11 cellular contexts compared by ENCODE assay signal in genomic region chr4:82017680-82018079, GRCh38.
DNase-seq lines count a peak whose midpoint lies in the region; ATAC-seq, FAIRE-seq and TF ChIP-seq lines count a peak whose summit lies in the region.
"Had no signal": no experiment of that assay in that cellular context is flagged by ENCODE, and none has a peak within 500 bp of the region (broad histone marks: within the 10 kb centered on the region; RNA-seq: fewer than 3 reads in every experiment).

No MANE protein-coding gene starts in this region.

- H3K27me3 ChIP-seq in cardiac muscle cell (no peaks in the 10 kb centered on the region), PC-3 (ENCODE audit: low read length) (no peaks in the 10 kb centered on the region), fibroblast of lung (ENCODE audit: control insufficient read depth, insufficient read depth, low read length) (no peaks in the 10 kb centered on the region)
- H3K27me3 ChIP-seq: BLaER1 treated with 17β-estradiol and CSF1 and Interleukin-3, amounts not matched to agents 10 nM and 100 nM had no signal

- H3F3A ChIP-seq in PC-3 (ENCODE audit: low read length, unreplicated experiment): no peaks in the 10 kb centered on the region

- no peaks in the 10 kb centered on the region for H3K36me3 ChIP-seq in cardiac muscle cell
- no peaks in the 10 kb centered on the region for H3K36me3 ChIP-seq in PC-3 (ENCODE audit: low read depth, low read length)
- H3K36me3 ChIP-seq in fibroblast of lung (ENCODE audit: control insufficient read depth, insufficient read depth, low read length): no peaks in the 10 kb centered on the region
- H3K36me3 ChIP-seq: BLaER1 treated with 17β-estradiol and CSF1 and Interleukin-3, amounts not matched to agents 10 nM and 100 nM had no signal

- H3K4me2 ChIP-seq in PC-3 (ENCODE audit: low read length) (no peak overlapping the region), fibroblast of lung (ENCODE audit: extremely low read depth, insufficient read depth, low read length) (no peak overlapping the region)
- H3K4me2 ChIP-seq: BLaER1 treated with 17β-estradiol and CSF1 and Interleukin-3, amounts not matched to agents 10 nM and 100 nM had no signal

- intact Hi-C loops in left ventricle myocardium superior (cut with micrococcal nuclease) (no loop called here), PC-3 (cut with micrococcal nuclease) (no loop called here)

- POLR2A ChIA-PET in PC-3 (lab: Charles Lee; ENCODE audit: unreplicated experiment): no interaction called here

- no peaks in the 10 kb centered on the region for H4K20me1 ChIP-seq in PC-3 (ENCODE audit: low read length)
- no peaks in the 10 kb centered on the region for H4K20me1 ChIP-seq in fibroblast of lung (ENCODE audit: control insufficient read depth, extremely low read depth, insufficient read depth, low read length)
- H4K20me1 ChIP-seq: BLaER1 treated with 17β-estradiol and CSF1 and Interleukin-3, amounts not matched to agents 10 nM and 100 nM had no signal

- BruUV-seq in PC-3 (replicated peaks; lab: Mats Ljungman, UMichigan): no TSS peak

- TF ChIP-seq CTCF in cardiac muscle cell (IDR thresholded peaks at IDR 0.05; ENCODE audit: low read depth, low read length) (no peak), PC-3 (conservative IDR thresholded peaks at IDR 0.05; ENCODE audit: low read depth, low read length) (no peak), fibroblast of lung (conservative IDR thresholded peaks at IDR 0.05 in 1 of 2, IDR thresholded peaks at IDR 0.05 in 1 of 2; ENCODE audit: low read depth in 1 of 2, low read length in 2 of 2) (no peak)

- CTCF ChIA-PET in PC-3 (lab: Charles Lee): no interaction called here

- H3K27ac ChIP-seq in cardiac muscle cell (no peak overlapping the region), PC-3 (ENCODE audit: low read length) (no peak overlapping the region), fibroblast of lung (ENCODE audit: insufficient read depth, low read length) (no peak overlapping the region)
- H3K27ac ChIP-seq: BLaER1 treated with 17β-estradiol and CSF1 and Interleukin-3, amounts not matched to agents 10 nM and 100 nM had no signal

- no peaks in the 10 kb centered on the region for H3K9me2 ChIP-seq in PC-3 (replicated peaks; ENCODE audit: low read length)

- FAIRE-seq in urothelium cell line (lab: Jason Lieb, UNC): no peak
- FAIRE-seq: TTC549 had no signal

- H3K9ac ChIP-seq in PC-3 (ENCODE audit: low read length): no peak overlapping the region
- H3K9ac ChIP-seq in fibroblast of lung (ENCODE audit: insufficient read depth, low read length): no peak overlapping the region
- H3K9ac ChIP-seq: BLaER1 treated with 17β-estradiol and CSF1 and Interleukin-3, amounts not matched to agents 10 nM and 100 nM had no signal

- ATAC-seq in left ventricle myocardium superior (no peak), PC-3 (no peak), GM21723 (IDR thresholded peaks at IDR 0.05; ENCODE audit: unreplicated experiment) (no peak)

- DNase-seq in cardiac muscle cell (ENCODE audit: low read depth in 1 of 2, low spot score in 1 of 2) (peak; percentile 52 to 80), left ventricle myocardium superior (no peak), PC-3 (peak; percentile 57), fibroblast of lung (ENCODE audit: low read depth in 2 of 2) (peak; percentile 13 to 21), urothelium cell line (ENCODE audit: low spot score) (peak; percentile 41), NCI-H524 treated with DMSO at 0.1 percent for 48 hours (lab: John Stamatoyannopoulos, UW) (no peak), NCI-H345 treated with DMSO at 0.1 percent for 48 hours (lab: John Stamatoyannopoulos, UW; ENCODE audit: unreplicated experiment) (no peak)
- DNase-seq: NCI-H2227 treated with DMSO at 0.1 percent for 48 hours had no signal

- H2AFZ ChIP-seq in PC-3 (ENCODE audit: low read length): no peak overlapping the region
- H2AFZ ChIP-seq in fibroblast of lung (ENCODE audit: low read length): no peak overlapping the region

- H3K4me3 ChIP-seq in cardiac muscle cell: no peak overlapping the region
- H3K4me3 ChIP-seq in PC-3 (ENCODE audit: low read length): no peak overlapping the region
- no peak overlapping the region for H3K4me3 ChIP-seq in fibroblast of lung (replicated peaks in 1 of 4; ENCODE audit: control extremely low read depth in 1 of 4, insufficient read depth in 1 of 4, low read depth in 3 of 4, low read length in 4 of 4)
- H3K4me3 ChIP-seq: BLaER1 treated with 17β-estradiol and CSF1 and Interleukin-3, amounts not matched to agents 10 nM and 100 nM had no signal

- H3K4me1 ChIP-seq in cardiac muscle cell (ENCODE audit: low read depth) (no peaks in the 10 kb centered on the region), PC-3 (ENCODE audit: insufficient read depth, low read length) (no peaks in the 10 kb centered on the region), fibroblast of lung (ENCODE audit: control insufficient read depth, extremely low read depth, insufficient read depth, low read length) (no peaks in the 10 kb centered on the region)
- H3K4me1 ChIP-seq: BLaER1 treated with 17β-estradiol and CSF1 and Interleukin-3, amounts not matched to agents 10 nM and 100 nM had no signal

- H3K79me2 ChIP-seq in PC-3 (ENCODE audit: low read length): no peaks in the 10 kb centered on the region
- H3K79me2 ChIP-seq in fibroblast of lung (ENCODE audit: control insufficient read depth, insufficient read depth, low read length): no peaks in the 10 kb centered on the region

- no peaks in the 10 kb centered on the region for H3K9me3 ChIP-seq in cardiac muscle cell (ENCODE audit: low read depth)
- no peaks in the 10 kb centered on the region for H3K9me3 ChIP-seq in PC-3 (ENCODE audit: low read length)
- no peaks in the 10 kb centered on the region for H3K9me3 ChIP-seq in fibroblast of lung (ENCODE audit: control insufficient read depth, insufficient read depth, low read depth, low read length)

Comparison
In these comparisons a context has a peak if more than half of its experiments do, and no peak if none do; other contexts are left out.
1. DNase-seq: peak in cardiac muscle cell (2 of 2), PC-3 (single experiment), fibroblast of lung (2 of 2) and urothelium cell line (single experiment); none in left ventricle myocardium superior (single experiment), NCI-H524 treated with DMSO at 0.1 percent for 48 hours (single experiment) and NCI-H345 treated with DMSO at 0.1 percent for 48 hours (single experiment).